ENCODE assay signal across 1 cellular context in genomic region chr22:20319745-20320658, GRCh38.
A peak's percentile ranks its signal among the peaks of the same experiment; 100 is the strongest.
TF ChIP-seq lines count a peak whose summit lies in the region.

TSS of gene DGCR6L (minus strand) at chr22:20320060. CDS start at chr22:20319988, 72 bp downstream.

TF ChIP-seq in K562, 482 proteins besides CTCF, POLR2A, EP300 and RAD21 (continued from another document and continues in another):
- no peak for TF ChIP-seq HDAC3 (IDR thresholded peaks at IDR 0.05; ENCODE audit: borderline replicate concordance, partially characterized antibody)
- peak; percentile 68; the same call in 1 of the 2 replicates for TF ChIP-seq KLF1 (tag; IDR thresholded peaks at IDR 0.05)
- TF ChIP-seq ZNF444 (CRISPR knock-in tag; IDR thresholded peaks at IDR 0.05): 0 out of 2 replicates have a peak, but pooled peaks have one; percentile 35
- no peak for TF ChIP-seq CEBPB (tag; IDR thresholded peaks at IDR 0.05)
- peak; percentile 96 for TF ChIP-seq POLR2B (IDR thresholded peaks at IDR 0.05; ENCODE audit: low read depth, partially characterized antibody)
- no peak for TF ChIP-seq ETV1 (tag; conservative IDR thresholded peaks at IDR 0.05; ENCODE audit: low read depth)
- TF ChIP-seq BRD4 (IDR thresholded peaks at IDR 0.05): 0 out of 2 replicates have a peak, but pooled peaks have one; percentile 31
- TF ChIP-seq ZBED1 (IDR thresholded peaks at IDR 0.05): peak; percentile 60; the same call in 1 of the 2 replicates
- TF ChIP-seq MEIS2 (IDR thresholded peaks at IDR 0.05; ENCODE audit: partially characterized antibody): no peak
- TF ChIP-seq ZZZ3 (IDR thresholded peaks at IDR 0.05): no peak
- TF ChIP-seq TEAD1 (CRISPR knock-in tag; IDR thresholded peaks at IDR 0.05): peak; percentile 79 to 84
- no peak for TF ChIP-seq KDM1A (IDR thresholded peaks at IDR 0.05)
- TF ChIP-seq SNAPC5 (CRISPR knock-in tag; IDR thresholded peaks at IDR 0.05): no peak
- no peak for TF ChIP-seq MEF2D (tag; conservative IDR thresholded peaks at IDR 0.05; ENCODE audit: low read depth)
- no peak; the same call in 1 of the 2 replicates for TF ChIP-seq ZNF347 (CRISPR knock-in tag; IDR thresholded peaks at IDR 0.05; ENCODE audit: low read depth)
- TF ChIP-seq CHCHD3 (CRISPR knock-in tag; IDR thresholded peaks at IDR 0.05): peak; percentile 87; the same call in 1 of the 2 replicates
- TF ChIP-seq PTBP1 (IDR thresholded peaks at IDR 0.05; ENCODE audit: low read depth, low read length): 0 out of 2 replicates have a peak, but pooled peaks have one; percentile 44
- no peak for TF ChIP-seq EHMT2 (IDR thresholded peaks at IDR 0.05)
- TF ChIP-seq ZKSCAN8 (CRISPR knock-in tag; IDR thresholded peaks at IDR 0.05): no peak
- TF ChIP-seq IRF2 (CRISPR knock-in tag; IDR thresholded peaks at IDR 0.05): peak; percentile 83; the same call in 1 of the 2 replicates
- no peak for TF ChIP-seq MED1 (CRISPR knock-in tag; IDR thresholded peaks at IDR 0.05; ENCODE audit: borderline replicate concordance)
- TF ChIP-seq FOXK1 (CRISPR knock-in tag; IDR thresholded peaks at IDR 0.05; ENCODE audit: borderline replicate concordance): 0 out of 2 replicates have a peak, but pooled peaks have one; percentile 85
- peak; percentile 86 for TF ChIP-seq OTX1 (CRISPR knock-in tag; IDR thresholded peaks at IDR 0.05)
- TF ChIP-seq MTA3 (IDR thresholded peaks at IDR 0.05; ENCODE audit: borderline replicate concordance): peak; percentile 84
- no peak; the same call in 1 of the 2 replicates for TF ChIP-seq GTF2E2 (tag; IDR thresholded peaks at IDR 0.05)
- TF ChIP-seq STAT6 (CRISPR knock-in tag; IDR thresholded peaks at IDR 0.05): peak; percentile 99
- TF ChIP-seq ZNF12 (CRISPR knock-in tag; IDR thresholded peaks at IDR 0.05): peak; percentile 61
- TF ChIP-seq NFRKB (IDR thresholded peaks at IDR 0.05; ENCODE audit: low read depth): no peak
- TF ChIP-seq CLOCK (CRISPR knock-in tag; IDR thresholded peaks at IDR 0.05; ENCODE audit: borderline replicate concordance): peak; percentile 69; the same call in 1 of the 2 replicates
- TF ChIP-seq KDM4B (IDR thresholded peaks at IDR 0.05; ENCODE audit: borderline replicate concordance in 2 of 2, low read depth in 1 of 2): peak in 1 of 2 experiments; percentile 51; a peak in 1 of 4 replicates
- 0 out of 2 replicates have a peak, but pooled peaks have one; percentile 10 for TF ChIP-seq ZNF445 (CRISPR knock-in tag; IDR thresholded peaks at IDR 0.05; ENCODE audit: low read depth)
- no peak for TF ChIP-seq FOXJ3 (CRISPR knock-in tag; IDR thresholded peaks at IDR 0.05)
- no peak for TF ChIP-seq MEF2A (IDR thresholded peaks at IDR 0.05; ENCODE audit: control insufficient read depth, low read depth, low read length)
- TF ChIP-seq TBP (optimal IDR thresholded peaks at IDR 0.05; ENCODE audit: low read depth, low read length): peak; percentile 63
- no peak; a peak in 2 of 4 replicates for TF ChIP-seq ZMIZ1 (IDR thresholded peaks at IDR 0.05; ENCODE audit: low read depth in 2 of 2, low read length in 2 of 2)
- no peak for TF ChIP-seq TAF9B (IDR thresholded peaks at IDR 0.05; ENCODE audit: partially characterized antibody)
- peak; percentile 99; the same call in 1 of the 2 replicates for TF ChIP-seq RBM14 (IDR thresholded peaks at IDR 0.05; ENCODE audit: borderline replicate concordance, insufficient read depth, low read depth, low read length)
- TF ChIP-seq TSHZ1 (CRISPR knock-in tag; IDR thresholded peaks at IDR 0.05): peak; percentile 63; the same call in 1 of the 2 replicates
- TF ChIP-seq ZNF324 (CRISPR knock-in tag; IDR thresholded peaks at IDR 0.05): peak; percentile 63
- TF ChIP-seq PML (IDR thresholded peaks at IDR 0.05; ENCODE audit: low read length): peak; percentile 81
- TF ChIP-seq E2F5 (CRISPR knock-in tag; IDR thresholded peaks at IDR 0.05): peak; percentile 98
- peak; percentile 85 for TF ChIP-seq PHF8 (IDR thresholded peaks at IDR 0.05; ENCODE audit: borderline replicate concordance, low read length)
- no peak for TF ChIP-seq SPI1 (IDR thresholded peaks at IDR 0.05; ENCODE audit: borderline replicate concordance, low read depth, low read length)
- TF ChIP-seq ARID1B (IDR thresholded peaks at IDR 0.05): no peak
- TF ChIP-seq SIX5 (IDR thresholded peaks at IDR 0.05; ENCODE audit: borderline replicate concordance in 1 of 2, insufficient read depth in 1 of 2, low read depth in 1 of 2, low read length in 2 of 2): no peak; a peak in 2 of 4 replicates
- no peak for TF ChIP-seq ZNF217 (CRISPR knock-in tag; IDR thresholded peaks at IDR 0.05)
- TF ChIP-seq E2F6 (IDR thresholded peaks at IDR 0.05; ENCODE audit: borderline replicate concordance in 1 of 2, extremely low read depth in 1 of 2, insufficient read depth in 1 of 2, insufficient read length in 1 of 2, low read depth in 1 of 2, low read length in 1 of 2, poor library complexity in 1 of 2, severe bottlenecking in 1 of 2): peak; percentile 79 to 88
- TF ChIP-seq ZNF589 (CRISPR knock-in tag; IDR thresholded peaks at IDR 0.05; ENCODE audit: low read depth): no peak
- no peak for TF ChIP-seq TAF15 (IDR thresholded peaks at IDR 0.05; ENCODE audit: low read depth, low read length)
- peak; percentile 73 for TF ChIP-seq FOSL1 (tag; conservative IDR thresholded peaks at IDR 0.05)
- peak; percentile 89 for TF ChIP-seq SAP30 (IDR thresholded peaks at IDR 0.05; ENCODE audit: borderline replicate concordance, insufficient read depth, low read depth, low read length, poor library complexity, severe bottlenecking)
- TF ChIP-seq WHSC1 (IDR thresholded peaks at IDR 0.05; ENCODE audit: low read length): peak; percentile 31
- 0 out of 2 replicates have a peak, but pooled peaks have one; percentile 16 for TF ChIP-seq NBN (IDR thresholded peaks at IDR 0.05; ENCODE audit: low read depth)
- TF ChIP-seq POLR3A (IDR thresholded peaks at IDR 0.05; ENCODE audit: borderline replicate concordance, extremely low read depth, insufficient read depth, insufficient read length): no peak
- peak; percentile 85 for TF ChIP-seq TFAP4 (CRISPR knock-in tag; IDR thresholded peaks at IDR 0.05; ENCODE audit: borderline replicate concordance)
- TF ChIP-seq HDGF (IDR thresholded peaks at IDR 0.05): peak; percentile 95
- no peak for TF ChIP-seq ZC3H4 (CRISPR knock-in tag; IDR thresholded peaks at IDR 0.05; ENCODE audit: borderline replicate concordance)
- TF ChIP-seq ADNP (tag; IDR thresholded peaks at IDR 0.05): no peak
- TF ChIP-seq TAF1 (IDR thresholded peaks at IDR 0.05; ENCODE audit: control insufficient read depth, extremely low read depth, insufficient read depth, low read length, severe bottlenecking): peak; percentile 85
- peak; percentile 51 for TF ChIP-seq JUNB (CRISPR knock-in tag; conservative IDR thresholded peaks at IDR 0.05)
